Comparison of ENCODE assay signal across 1 cellular context in the genomic region with DNA sequence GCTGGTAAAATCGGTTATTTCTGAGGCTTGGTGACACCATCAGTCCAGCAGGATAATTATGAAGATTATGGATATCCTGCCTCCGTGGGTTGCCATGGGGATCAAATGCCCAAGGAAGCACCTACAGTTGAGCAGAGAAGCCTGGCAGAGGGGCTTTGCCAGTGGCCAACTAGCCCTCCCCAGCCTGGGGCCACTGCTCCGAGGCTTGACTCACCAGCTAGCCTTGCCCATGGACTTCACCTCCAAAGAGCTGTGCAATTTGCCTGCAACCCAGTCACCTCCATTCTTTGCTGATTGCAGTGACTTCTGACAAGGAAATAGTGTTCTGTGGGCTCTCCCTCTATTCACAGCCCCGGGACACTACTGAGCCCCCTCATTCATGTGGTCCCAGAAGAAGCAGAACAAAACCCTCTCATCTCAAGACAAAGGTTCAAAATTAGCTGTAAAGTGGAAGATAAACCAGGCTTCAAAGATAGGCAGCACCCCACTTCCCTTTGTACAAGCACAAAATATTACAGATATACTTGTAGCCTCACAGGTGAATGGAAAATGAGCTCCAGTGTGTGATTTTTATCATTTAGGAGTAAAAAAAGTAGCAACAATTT.
TF ChIP-seq lines count a peak whose summit lies in the region.

No MANE protein-coding gene starts in this region.

TF ChIP-seq in K562, 482 proteins besides CTCF, POLR2A, EP300 and RAD21:
- no peak for TF ChIP-seq LARP7 (IDR thresholded peaks at IDR 0.05)
- no peak for TF ChIP-seq PCBP1 (IDR thresholded peaks at IDR 0.05; ENCODE audit: low read depth, low read length, poor library complexity, severe bottlenecking)
- TF ChIP-seq NCOA4 (IDR thresholded peaks at IDR 0.05; ENCODE audit: partially characterized antibody), result no peak
- peak; percentile 39; the same call in 1 of the 2 replicates for TF ChIP-seq RFX1 (IDR thresholded peaks at IDR 0.05)
- TF ChIP-seq ZNF780A (CRISPR knock-in tag; IDR thresholded peaks at IDR 0.05), result no peak
- no peak for TF ChIP-seq DPF2 (IDR thresholded peaks at IDR 0.05)
- no peak for TF ChIP-seq ARID4B (CRISPR knock-in tag; IDR thresholded peaks at IDR 0.05)
- TF ChIP-seq, protein P1, sequence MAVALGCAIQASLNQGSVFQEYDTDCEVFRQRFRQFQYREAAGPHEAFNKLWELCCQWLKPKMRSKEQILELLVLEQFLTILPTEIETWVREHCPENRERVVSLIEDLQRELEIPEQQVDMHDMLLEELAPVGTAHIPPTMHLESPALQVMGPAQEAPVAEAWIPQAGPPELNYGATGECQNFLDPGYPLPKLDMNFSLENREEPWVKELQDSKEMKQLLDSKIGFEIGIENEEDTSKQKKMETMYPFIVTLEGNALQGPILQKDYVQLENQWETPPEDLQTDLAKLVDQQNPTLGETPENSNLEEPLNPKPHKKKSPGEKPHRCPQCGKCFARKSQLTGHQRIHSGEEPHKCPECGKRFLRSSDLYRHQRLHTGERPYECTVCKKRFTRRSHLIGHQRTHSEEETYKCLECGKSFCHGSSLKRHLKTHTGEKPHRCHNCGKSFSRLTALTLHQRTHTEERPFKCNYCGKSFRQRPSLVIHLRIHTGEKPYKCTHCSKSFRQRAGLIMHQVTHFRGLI (CRISPR knock-in tag; IDR thresholded peaks at IDR 0.05), result no peak
TF ChIP-seq in K562: peak in this region for 1.
